9 cellular contexts compared by ENCODE assay signal in the genomic region with DNA sequence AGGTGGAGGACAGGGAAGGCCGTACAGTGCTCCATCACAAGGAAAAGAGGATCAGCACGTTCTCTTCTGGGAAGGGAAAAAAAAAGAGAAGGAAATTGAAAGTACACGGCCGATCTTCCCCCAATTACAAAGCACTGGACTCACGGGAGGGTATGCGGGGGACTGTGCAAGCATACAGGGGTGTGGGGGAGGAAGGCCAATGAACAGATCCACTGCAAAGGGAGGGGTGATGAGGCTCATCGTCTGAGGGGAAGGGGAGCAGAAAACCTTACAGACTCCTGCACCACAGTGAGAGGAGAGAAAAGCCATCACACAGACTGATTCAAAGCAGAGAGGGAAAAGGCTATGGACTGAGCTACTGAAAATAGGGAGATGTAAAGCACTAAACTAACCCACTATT. TPM values are rescaled to one million over a fixed set of nuclear protein-coding genes. Genes with fewer than 3 reads are reported as not detected.
DNase-seq lines count a peak whose midpoint lies in the region; ATAC-seq and TF ChIP-seq lines count a peak whose summit lies in the region.
"Had no signal": no experiment of that assay in that cellular context is flagged by ENCODE, and none has a peak within 500 bp of the region (broad histone marks: within the 10 kb centered on the region; RNA-seq: fewer than 3 reads in every experiment).

No MANE protein-coding gene starts in this region.

- H3K9me3 ChIP-seq in SK-N-SH (no peaks in the 10 kb centered on the region), iPS-15b (ENCODE audit: control insufficient read depth, insufficient read depth, low read length) (no peaks in the 10 kb centered on the region)

- no peak for TF ChIP-seq CTCF in SK-N-SH (IDR thresholded peaks at IDR 0.05)

- no peaks in the 10 kb centered on the region for H3K9me3 Mint-ChIP-seq in activated CD4-positive, alpha-beta memory T cell treated with anti-CD3 and anti-CD28 coated beads for 36 hours
- no peaks in the 10 kb centered on the region for H3K9me3 Mint-ChIP-seq in stimulated activated memory B cell treated with anti-CD40 and anti-IgM and Interleukin-4, amounts not matched to agents 10 μg/mL and 1 μg/mL and 100 μg/mL, for 72 hours

- no peaks in the 10 kb centered on the region for H3K9me2 ChIP-seq in SK-N-SH

- no peak for TF ChIP-seq EP300 in SK-N-SH (IDR thresholded peaks at IDR 0.05; ENCODE audit: borderline replicate concordance in 1 of 2, low read depth in 1 of 2, low read length in 1 of 2)

- H3K79me2 ChIP-seq in SK-N-SH (ENCODE audit: insufficient read depth): peaks cover 14% of the 10 kb centered on the region; the same call in 1 of the 2 replicates

- peak overlapping the region; percentile 63 for H3K4me2 ChIP-seq in SK-N-SH

- DNase-seq in SK-N-SH (no peak), UCSD-AML1 (lab: John Stamatoyannopoulos, UW; ENCODE audit: unreplicated experiment) (no peak), NCI-H526 treated with DMSO at 0.1 percent for 48 hours (lab: John Stamatoyannopoulos, UW) (no peak)
- DNase-seq in activated CD4-positive, alpha-beta memory T cell treated with anti-CD3 and anti-CD28 coated beads for 36 hours: no peak
- DNase-seq in stimulated activated CD4-positive, alpha-beta T cell treated with anti-CD3 and anti-CD28 coated beads, Interleukin-12 subunit alpha, Interleukin-12 subunit beta, amount 100 ng/mL, for 4 hours: no peak
- DNase-seq: 8988T had no signal

- no peak overlapping the region; a peak in 1 of 4 replicates for H3K27ac ChIP-seq in SK-N-SH (ENCODE audit: low read depth in 2 of 2, low read length in 1 of 2)

- intact Hi-C loops in activated CD4-positive, alpha-beta memory T cell treated with anti-CD3 and anti-CD28 coated beads for 36 hours (cut with micrococcal nuclease): no loop called here

- H3K4me1 Mint-ChIP-seq in activated CD4-positive, alpha-beta memory T cell treated with anti-CD3 and anti-CD28 coated beads for 36 hours (ENCODE audit: low read depth): peaks cover 48% of the 10 kb centered on the region
- H3K4me1 Mint-ChIP-seq in stimulated activated memory B cell treated with anti-CD40 and anti-IgM and Interleukin-4, amounts not matched to agents 10 μg/mL and 1 μg/mL and 100 μg/mL, for 72 hours: peaks cover 49% of the 10 kb centered on the region

- no peak for ATAC-seq in SK-N-SH treated with all-trans-retinoic acid at 6 μM for 48 hours
- no peak for ATAC-seq in stimulated activated memory B cell treated with anti-CD40 and anti-IgM and Interleukin-4, amounts not matched to agents 10 μg/mL and 1 μg/mL and 100 μg/mL, for 72 hours

- H3K4me3 ChIP-seq in SK-N-SH (ENCODE audit: low read depth in 2 of 2, low read length in 1 of 2): peak overlapping the region; percentile 49 to 67; a peak in 3 of 4 replicates
- H3K4me3 ChIP-seq in iPS-15b (ENCODE audit: low read depth, low read length): peak overlapping the region; percentile 70

- H3K9ac ChIP-seq in SK-N-SH (peak overlapping the region; percentile 31; the same call in 1 of the 2 replicates), iPS-15b (ENCODE audit: low read depth, low read length) (no peak overlapping the region)

- no peaks in the 10 kb centered on the region for H3F3A ChIP-seq in SK-N-SH (replicated peaks; ENCODE audit: insufficient read depth)

- H3K27me3 ChIP-seq in SK-N-SH (ENCODE audit: insufficient read depth) (peaks cover 9% of the 10 kb centered on the region; the same call in 1 of the 2 replicates), iPS-15b (ENCODE audit: control insufficient read depth, insufficient read depth, low read length) (no peaks in the 10 kb centered on the region)

- H3K4me1 ChIP-seq in SK-N-SH (ENCODE audit: control insufficient read depth in 1 of 2, insufficient read depth in 2 of 2, low read depth in 1 of 2, low read length in 1 of 2) (peaks cover 4 to 8% of the 10 kb centered on the region in 2 experiments; a peak in 1 of 4 replicates), iPS-15b (ENCODE audit: control insufficient read depth, insufficient read depth, low read length) (no peaks in the 10 kb centered on the region)

- no peak overlapping the region for H2AFZ ChIP-seq in SK-N-SH (ENCODE audit: low read depth)

- peak overlapping the region; percentile 93 for H3K27ac Mint-ChIP-seq in activated CD4-positive, alpha-beta memory T cell treated with anti-CD3 and anti-CD28 coated beads for 36 hours
- peak overlapping the region; percentile 96 for H3K27ac Mint-ChIP-seq in stimulated activated memory B cell treated with anti-CD40 and anti-IgM and Interleukin-4, amounts not matched to agents 10 μg/mL and 1 μg/mL and 100 μg/mL, for 72 hours

- H3K36me3 Mint-ChIP-seq in activated CD4-positive, alpha-beta memory T cell treated with anti-CD3 and anti-CD28 coated beads for 36 hours: peaks cover 41% of the 10 kb centered on the region
- peaks cover 48% of the 10 kb centered on the region for H3K36me3 Mint-ChIP-seq in stimulated activated memory B cell treated with anti-CD40 and anti-IgM and Interleukin-4, amounts not matched to agents 10 μg/mL and 1 μg/mL and 100 μg/mL, for 72 hours

- WGBS in SK-N-SH (ENCODE audit: low lambda C conversion rate): 35% methylated on average over 7 of the region's 7 CpGs

- peaks cover 3 to 10% of the 10 kb centered on the region in 2 experiments for H3K36me3 ChIP-seq in SK-N-SH (replicated peaks in 1 of 2; ENCODE audit: control insufficient read depth in 1 of 2, insufficient read depth in 2 of 2, low read length in 1 of 2)
- H3K36me3 ChIP-seq in iPS-15b (ENCODE audit: control insufficient read depth, insufficient read depth, low read length): peaks cover 3% of the 10 kb centered on the region

- peak overlapping the region; percentile 84 for H3K4me3 Mint-ChIP-seq in activated CD4-positive, alpha-beta memory T cell treated with anti-CD3 and anti-CD28 coated beads for 36 hours
- H3K4me3 Mint-ChIP-seq in stimulated activated memory B cell treated with anti-CD40 and anti-IgM and Interleukin-4, amounts not matched to agents 10 μg/mL and 1 μg/mL and 100 μg/mL, for 72 hours: peak overlapping the region; percentile 85

- H3K27me3 Mint-ChIP-seq in activated CD4-positive, alpha-beta memory T cell treated with anti-CD3 and anti-CD28 coated beads for 36 hours: no peaks in the 10 kb centered on the region
- no peaks in the 10 kb centered on the region for H3K27me3 Mint-ChIP-seq in stimulated activated memory B cell treated with anti-CD40 and anti-IgM and Interleukin-4, amounts not matched to agents 10 μg/mL and 1 μg/mL and 100 μg/mL, for 72 hours

- no peaks in the 10 kb centered on the region for H4K20me1 ChIP-seq in SK-N-SH (ENCODE audit: insufficient read depth)

- CTCF ChIA-PET in SK-N-SH (lab: Yijun Ruan, JAX): no interaction called here
- CTCF ChIA-PET in activated CD4-positive, alpha-beta memory T cell treated with anti-CD3 and anti-CD28 coated beads for 36 hours (lab: Charles Lee): no interaction called here

- TF ChIP-seq RAD21 in SK-N-SH (IDR thresholded peaks at IDR 0.05; ENCODE audit: low read length): no peak

- POLR2A ChIA-PET in SK-N-SH (lab: Yijun Ruan, JAX): no interaction called here
- POLR2A ChIA-PET in activated CD4-positive, alpha-beta memory T cell treated with anti-CD3 and anti-CD28 coated beads for 36 hours (lab: Charles Lee): no interaction called here

TF ChIP-seq in SK-N-SH, 30 proteins besides CTCF, POLR2A, EP300 and RAD21 (continues in another document):
- TF ChIP-seq, protein P1, sequence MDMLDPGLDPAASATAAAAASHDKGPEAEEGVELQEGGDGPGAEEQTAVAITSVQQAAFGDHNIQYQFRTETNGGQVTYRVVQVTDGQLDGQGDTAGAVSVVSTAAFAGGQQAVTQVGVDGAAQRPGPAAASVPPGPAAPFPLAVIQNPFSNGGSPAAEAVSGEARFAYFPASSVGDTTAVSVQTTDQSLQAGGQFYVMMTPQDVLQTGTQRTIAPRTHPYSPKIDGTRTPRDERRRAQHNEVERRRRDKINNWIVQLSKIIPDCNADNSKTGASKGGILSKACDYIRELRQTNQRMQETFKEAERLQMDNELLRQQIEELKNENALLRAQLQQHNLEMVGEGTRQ (IDR thresholded peaks at IDR 0.05; ENCODE audit: borderline replicate concordance, low read depth, low read length): no peak
- TF ChIP-seq NFIC (IDR thresholded peaks at IDR 0.05; ENCODE audit: borderline replicate concordance) (no peak), MEF2A (IDR thresholded peaks at IDR 0.05; ENCODE audit: borderline replicate concordance, low read depth) (no peak), SIN3A (IDR thresholded peaks at IDR 0.05; ENCODE audit: borderline replicate concordance, low read depth, low read length) (no peak)

RNA-seq across cellular contexts. Expression of a gene that starts 1.1 kb away (rescaled TPM):
- 14.6 and 17.0 TPM in 2 replicates for polyA plus RNA-seq in SK-N-SH (2012; rRNA removed)
- 9.2 and 13.9 TPM in 2 replicates for polyA plus RNA-seq in SK-N-SH (2012; cell fraction: cytosol; rRNA removed)
- polyA plus RNA-seq in SK-N-SH (2012; cell fraction: nucleus; rRNA removed): 9.0 and 9.3 TPM in 2 replicates
- total RNA-seq in activated CD4-positive, alpha-beta memory T cell treated with anti-CD3 and anti-CD28 coated beads for 36 hours: 10 to 100 TPM; 93.6 to 95.3 TPM

RNA-seq across cellular contexts. Expression of a gene that starts 9.7 kb away (rescaled TPM):
- 169 and 205 TPM in 2 replicates for polyA plus RNA-seq in SK-N-SH (2012; rRNA removed)
- 201 and 204 TPM in 2 replicates for polyA plus RNA-seq in SK-N-SH (2012; cell fraction: cytosol; rRNA removed)
- polyA plus RNA-seq in SK-N-SH (2012; cell fraction: nucleus; rRNA removed): 85.0 and 91.8 TPM in 2 replicates
- 100 to 1,000 TPM; 198 to 210 TPM for total RNA-seq in activated CD4-positive, alpha-beta memory T cell treated with anti-CD3 and anti-CD28 coated beads for 36 hours

RNA-seq across cellular contexts. Expression of a gene that starts 19.6 kb away (rescaled TPM):
- polyA plus RNA-seq in SK-N-SH (2012; rRNA removed): 0.03 and 0.19 TPM in 2 replicates
- polyA plus RNA-seq in SK-N-SH (2012; cell fraction: cytosol; rRNA removed): 0.01 and 0.03 TPM in 2 replicates
- 0.89 and 1.1 TPM in 2 replicates for polyA plus RNA-seq in SK-N-SH (2012; cell fraction: nucleus; rRNA removed)
- total RNA-seq in activated CD4-positive, alpha-beta memory T cell treated with anti-CD3 and anti-CD28 coated beads for 36 hours: 1 to 10 TPM; 3.4 to 4.4 TPM

RNA-seq across cellular contexts. Expression of a gene that starts 29.6 kb away (rescaled TPM):
- 0.02 and 0.08 TPM in 2 replicates for polyA plus RNA-seq in SK-N-SH (2012; rRNA removed)
- 0.10 and 0.14 TPM in 2 replicates for polyA plus RNA-seq in SK-N-SH (2012; cell fraction: cytosol; rRNA removed)
- 0.05 and 0.12 TPM in 2 replicates for polyA plus RNA-seq in SK-N-SH (2012; cell fraction: nucleus; rRNA removed)
- 1 to 10 TPM in 1 of 2 experiments, under 1 TPM in 1; 0.83 to 1.3 TPM for total RNA-seq in activated CD4-positive, alpha-beta memory T cell treated with anti-CD3 and anti-CD28 coated beads for 36 hours
